Comparison of ENCODE assay signal across 24 cellular contexts in the genomic region with DNA sequence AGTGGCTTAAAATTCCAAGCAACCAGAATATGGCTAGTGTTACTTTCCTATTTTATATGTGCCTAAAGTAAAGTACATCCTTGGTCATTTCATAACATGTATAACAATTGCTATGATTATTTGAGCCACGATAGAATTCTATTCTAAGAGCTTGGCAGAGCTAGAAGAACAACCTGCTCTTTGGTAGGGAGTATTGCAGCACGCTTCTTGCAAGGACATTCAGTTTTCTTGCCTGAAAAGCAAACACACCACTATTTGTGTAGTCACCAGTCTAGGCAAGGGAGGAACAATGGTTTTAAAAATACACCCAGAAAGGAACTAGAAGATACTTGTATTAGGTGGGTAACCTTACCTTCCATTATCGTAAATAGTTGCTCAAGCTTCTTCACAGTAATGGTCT. TPM values are rescaled to one million over a fixed set of nuclear protein-coding genes. Genes with fewer than 3 reads are reported as not detected.
DNase-seq lines count a peak whose midpoint lies in the region; ATAC-seq and TF ChIP-seq lines count a peak whose summit lies in the region.
"Had no signal": no experiment of that assay in that cellular context is flagged by ENCODE, and none has a peak within 500 bp of the region (broad histone marks: within the 10 kb centered on the region; RNA-seq: fewer than 3 reads in every experiment).

No MANE protein-coding gene starts in this region.

- no peak overlapping the region for H3K4me3 Mint-ChIP-seq in activated naive CD4-positive, alpha-beta T cell treated with anti-CD3 and anti-CD28 coated beads, Interleukin-2, amount 50 U/mL, for 24 hours
- no peak overlapping the region for H3K4me3 Mint-ChIP-seq in progenitor cell of endocrine pancreas (ENCODE audit: low read depth)
- H3K4me3 Mint-ChIP-seq: activated CD8-positive, alpha-beta T cell treated with anti-CD3 and anti-CD28 coated beads for 36 hours; T-helper 2 cell treated with Interferon-gamma antibody and Interleukin-4, amounts not matched to agents 5 μg/mL and 100 μg/mL, for 36 hours had no signal

- peaks cover 8% of the 10 kb centered on the region for H3K36me3 Mint-ChIP-seq in activated naive CD4-positive, alpha-beta T cell treated with anti-CD3 and anti-CD28 coated beads, Interleukin-2, amount 50 U/mL, for 24 hours
- H3K36me3 Mint-ChIP-seq in progenitor cell of endocrine pancreas (ENCODE audit: insufficient read depth), result peaks cover 21% of the 10 kb centered on the region

- no peaks in the 10 kb centered on the region for H3K9me3 Mint-ChIP-seq in activated naive CD4-positive, alpha-beta T cell treated with anti-CD3 and anti-CD28 coated beads, Interleukin-2, amount 50 U/mL, for 24 hours
- peaks cover 8% of the 10 kb centered on the region for H3K9me3 Mint-ChIP-seq in progenitor cell of endocrine pancreas (ENCODE audit: low read depth)
- H3K9me3 Mint-ChIP-seq: activated CD8-positive, alpha-beta T cell treated with anti-CD3 and anti-CD28 coated beads for 36 hours; T-helper 2 cell treated with Interferon-gamma antibody and Interleukin-4, amounts not matched to agents 5 μg/mL and 100 μg/mL, for 36 hours had no signal

- TF ChIP-seq CTCF in left ventricle myocardium inferior (IDR thresholded peaks at IDR 0.05; ENCODE audit: borderline replicate concordance), result no peak
- TF ChIP-seq CTCF in progenitor cell of endocrine pancreas (IDR thresholded peaks at IDR 0.05; ENCODE audit: unreplicated experiment), result no peak
- TF ChIP-seq CTCF in upper lobe of right lung (IDR thresholded peaks at IDR 0.05), result no peak

- no peak for DNase-seq in activated naive CD4-positive, alpha-beta T cell treated with Interleukin-2 at 50 U/mL for 16 hours
- DNase-seq in left ventricle myocardium inferior, result no peak
- DNase-seq in progenitor cell of endocrine pancreas (ENCODE audit: low spot score, unreplicated experiment), result no peak
- no peak for DNase-seq in upper lobe of right lung
- no peak for DNase-seq in NK-92 treated with Interleukin-12 subunit alpha and Interleukin-12 subunit beta, amount 100 ng/mL, for 24 hours (lab: John Stamatoyannopoulos, UW)
- no peak for DNase-seq in epidermal melanocyte (ENCODE audit: insufficient read length, low spot score)
- DNase-seq: activated CD8-positive, alpha-beta T cell treated with anti-CD3 and anti-CD28 coated beads for 36 hours; activated T-cell treated with anti-CD3 and anti-CD28 coated beads, Interleukin-2, amount 50 U/mL, for 1 hour; AML-193; COR-L47; effector CD8-positive, alpha-beta T cell; glutamatergic neuron; NCI-H1092 treated with DMSO at 0.1 percent for 48 hours; NCI-H2029; NCI-H446; occipital lobe; right lobe of liver; trophoblast cell had no signal

- peaks cover 16% of the 10 kb centered on the region for H3K36me3 ChIP-seq in left ventricle myocardium inferior
- peaks cover 12% of the 10 kb centered on the region for H3K36me3 ChIP-seq in upper lobe of right lung
- H3K36me3 ChIP-seq: HAP-1 had no signal

- H3K4me1 ChIP-seq in left ventricle myocardium inferior (peaks cover 52% of the 10 kb centered on the region), upper lobe of right lung (peaks cover 7% of the 10 kb centered on the region)
- H3K4me1 ChIP-seq: ascending aorta, HAP-1, right lobe of liver had no signal

- H3K27ac Mint-ChIP-seq in activated naive CD4-positive, alpha-beta T cell treated with anti-CD3 and anti-CD28 coated beads, Interleukin-2, amount 50 U/mL, for 24 hours, result peak overlapping the region; percentile 9
- peak overlapping the region; percentile 71 for H3K27ac Mint-ChIP-seq in progenitor cell of endocrine pancreas
- H3K27ac Mint-ChIP-seq: activated CD8-positive, alpha-beta T cell treated with anti-CD3 and anti-CD28 coated beads for 36 hours; T-helper 2 cell treated with Interferon-gamma antibody and Interleukin-4, amounts not matched to agents 5 μg/mL and 100 μg/mL, for 36 hours had no signal

- intact Hi-C loops in left ventricle myocardium inferior (cut with micrococcal nuclease) (no loop called here), upper lobe of right lung (cut with DNase I) (no loop called here)

- H3K9me3 ChIP-seq in left ventricle myocardium inferior (replicated peaks) (no peaks in the 10 kb centered on the region), upper lobe of right lung (no peaks in the 10 kb centered on the region)
- H3K9me3 ChIP-seq: ascending aorta, HAP-1, right lobe of liver had no signal

- peaks cover 26% of the 10 kb centered on the region for H3K4me1 Mint-ChIP-seq in activated naive CD4-positive, alpha-beta T cell treated with anti-CD3 and anti-CD28 coated beads, Interleukin-2, amount 50 U/mL, for 24 hours
- peaks cover 23% of the 10 kb centered on the region for H3K4me1 Mint-ChIP-seq in progenitor cell of endocrine pancreas (ENCODE audit: low read depth)

- no peaks in the 10 kb centered on the region for H3K27me3 Mint-ChIP-seq in activated naive CD4-positive, alpha-beta T cell treated with anti-CD3 and anti-CD28 coated beads, Interleukin-2, amount 50 U/mL, for 24 hours
- H3K27me3 Mint-ChIP-seq in progenitor cell of endocrine pancreas, result no peaks in the 10 kb centered on the region
- H3K27me3 Mint-ChIP-seq: activated CD8-positive, alpha-beta T cell treated with anti-CD3 and anti-CD28 coated beads for 36 hours had no signal

- H3K27me3 ChIP-seq in left ventricle myocardium inferior (ENCODE audit: low read depth) (no peaks in the 10 kb centered on the region), upper lobe of right lung (no peaks in the 10 kb centered on the region)
- H3K27me3 ChIP-seq: ascending aorta, right lobe of liver had no signal

- ATAC-seq in upper lobe of right lung (peak; percentile 92), GM18498 (IDR thresholded peaks at IDR 0.05; ENCODE audit: unreplicated experiment) (no peak)
- ATAC-seq: activated CD8-positive, alpha-beta T cell treated with anti-CD3 and anti-CD28 coated beads for 36 hours; right lobe of liver had no signal

- H3K4me3 ChIP-seq in left ventricle myocardium inferior, result peak overlapping the region; percentile 38
- H3K4me3 ChIP-seq in upper lobe of right lung, result no peak overlapping the region
- H3K4me3 ChIP-seq: ascending aorta, HAP-1, right lobe of liver had no signal

- peak overlapping the region; percentile 82 for H3K27ac ChIP-seq in left ventricle myocardium inferior (replicated peaks)
- peak overlapping the region; percentile 40 for H3K27ac ChIP-seq in upper lobe of right lung
- H3K27ac ChIP-seq: 22Rv1, right lobe of liver had no signal

RNA-seq across cellular contexts. Expression of gene CNST, which starts 51.5 kb away (rescaled TPM):
- total RNA-seq in left ventricle myocardium inferior, result 18.9 TPM
- total RNA-seq in progenitor cell of endocrine pancreas, result 25.4 and 28.3 TPM in 2 replicates
- total RNA-seq in upper lobe of right lung, result 29.8 TPM

RNA-seq across cellular contexts. Expression of gene TFB2M, which starts 51.7 kb away (rescaled TPM):
- total RNA-seq in left ventricle myocardium inferior (18.3 TPM), progenitor cell of endocrine pancreas (11.6 and 12.4 TPM in 2 replicates), upper lobe of right lung (9.4 TPM)
